In the genomic region with DNA sequence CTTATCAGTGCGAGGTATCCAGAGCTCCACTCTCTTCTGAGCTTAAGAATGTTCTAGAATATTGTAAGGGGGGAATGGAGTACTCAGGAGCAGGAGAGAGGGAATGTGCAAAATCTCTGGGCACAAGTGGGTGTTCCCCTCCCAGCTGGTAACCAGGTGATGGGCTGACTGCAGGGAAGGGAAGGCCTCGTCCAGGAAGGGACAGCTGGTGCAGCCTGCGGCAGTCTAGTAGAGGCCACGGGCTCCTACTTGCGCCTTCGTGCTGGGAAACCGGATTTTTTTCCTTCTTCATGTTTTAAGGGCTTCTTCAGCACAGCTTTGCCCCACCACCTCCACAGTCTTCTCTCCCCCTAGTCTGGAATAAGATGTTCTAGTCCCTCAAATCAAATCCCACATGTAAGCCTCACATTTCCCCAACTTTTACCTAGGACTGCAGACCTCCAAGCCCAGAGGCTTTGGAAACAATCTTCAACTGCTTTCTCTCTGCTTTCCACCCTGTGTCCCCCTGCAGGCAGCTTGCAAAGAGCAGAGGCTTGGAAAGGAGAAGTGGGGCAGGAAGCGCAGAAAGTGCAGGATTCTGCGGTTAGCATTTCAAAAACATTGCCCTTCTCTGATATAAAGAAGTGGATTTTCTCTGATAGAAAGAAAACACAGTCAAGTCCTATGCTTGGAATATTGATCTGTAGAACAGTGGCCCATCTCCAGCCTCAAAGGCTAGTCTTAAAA, we compare ENCODE assay signal across 1 cellular context.
TF ChIP-seq lines count a peak whose summit lies in the region.

No MANE protein-coding gene starts in this region.

TF ChIP-seq in IMR-90, 13 proteins besides CTCF, POLR2A, EP300 and RAD21 (continued from another document):
- TF ChIP-seq, protein P1, sequence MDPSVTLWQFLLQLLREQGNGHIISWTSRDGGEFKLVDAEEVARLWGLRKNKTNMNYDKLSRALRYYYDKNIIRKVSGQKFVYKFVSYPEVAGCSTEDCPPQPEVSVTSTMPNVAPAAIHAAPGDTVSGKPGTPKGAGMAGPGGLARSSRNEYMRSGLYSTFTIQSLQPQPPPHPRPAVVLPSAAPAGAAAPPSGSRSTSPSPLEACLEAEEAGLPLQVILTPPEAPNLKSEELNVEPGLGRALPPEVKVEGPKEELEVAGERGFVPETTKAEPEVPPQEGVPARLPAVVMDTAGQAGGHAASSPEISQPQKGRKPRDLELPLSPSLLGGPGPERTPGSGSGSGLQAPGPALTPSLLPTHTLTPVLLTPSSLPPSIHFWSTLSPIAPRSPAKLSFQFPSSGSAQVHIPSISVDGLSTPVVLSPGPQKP (IDR thresholded peaks at IDR 0.05; ENCODE audit: borderline replicate concordance, low read depth, low read length): no peak
- TF ChIP-seq CEBPB (IDR thresholded peaks at IDR 0.05; ENCODE audit: low read depth, low read length) (no peak), MAZ (IDR thresholded peaks at IDR 0.05; ENCODE audit: borderline replicate concordance, low read depth, low read length) (no peak)
